ENCODE assay signal across 29 cellular contexts in the genomic region with DNA sequence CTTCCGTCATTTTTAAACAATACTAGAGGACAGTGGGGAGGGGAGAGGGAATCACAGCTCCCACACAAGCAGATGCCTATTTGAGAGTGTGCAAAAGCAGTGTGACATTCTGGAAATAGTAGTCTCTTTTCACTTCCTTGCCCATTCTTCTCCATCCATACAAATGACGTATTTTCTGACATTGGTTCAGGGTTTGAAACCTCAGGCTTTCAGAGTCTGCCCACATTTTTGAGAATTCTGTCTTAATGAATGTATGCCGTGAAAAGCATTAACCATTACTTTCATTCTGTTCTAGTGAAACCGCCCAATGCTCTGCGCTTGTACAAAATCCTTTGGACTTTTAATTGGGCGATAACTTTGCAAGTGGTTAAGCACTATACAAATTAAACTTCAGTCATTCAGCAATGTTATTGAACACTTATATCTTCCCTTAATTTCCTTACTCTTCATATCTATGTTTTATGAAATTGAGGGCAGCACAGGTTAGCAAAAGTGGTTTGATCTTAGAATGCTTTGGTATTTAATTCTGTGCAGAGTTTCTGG.
"Had no signal": no experiment of that assay in that cellular context is flagged by ENCODE, and none has a peak within 500 bp of the region (broad histone marks: within the 10 kb centered on the region; RNA-seq: fewer than 3 reads in every experiment).

No MANE protein-coding gene starts in this region.

- H3K27me3 ChIP-seq: dorsolateral prefrontal cortex, esophagus squamous epithelium, gastrocnemius medialis, heart right ventricle, left lung had no signal

- H3K9me3 Mint-ChIP-seq: endodermal cell had no signal

- H3K4me3 ChIP-seq: coronary artery, dorsolateral prefrontal cortex, esophagus squamous epithelium, gastrocnemius medialis, heart right ventricle, left lung, lower lobe of right lung, mucosa of descending colon had no signal

- H3K27ac ChIP-seq: coronary artery, dorsolateral prefrontal cortex, epithelial cell of prostate, esophagus squamous epithelium, gastrocnemius medialis, heart right ventricle, left lung, lower lobe of right lung had no signal

- H3K9me3 ChIP-seq: esophagus squamous epithelium, gastrocnemius medialis, heart right ventricle, left lung, lower lobe of right lung, mucosa of descending colon had no signal

- DNase-seq: dermis blood vessel endothelial cell; dorsolateral prefrontal cortex; effector CD4-positive, alpha-beta T cell; effector memory CD4-positive, alpha-beta T cell; endodermal cell; erythroblast; esophagus squamous epithelium; foreskin fibroblast; foreskin melanocyte; gastrocnemius medialis; glutamatergic neuron; head of caudate nucleus; heart right ventricle; hippocampal formation; left cardiac atrium; left lung; left ventricle myocardium superior; lower lobe of right lung; mesenchymal stem cell; mucosa of descending colon; naive B cell had no signal

- FAIRE-seq: colon, endometrium, islet of Langerhans, keratinocyte had no signal

- H3K4me1 ChIP-seq: gastrocnemius medialis, lower lobe of right lung had no signal

- H3K36me3 ChIP-seq: esophagus squamous epithelium, gastrocnemius medialis, heart right ventricle, left lung, lower lobe of right lung had no signal

- H3K27me3 Mint-ChIP-seq: naive B cell had no signal

- H3K27ac Mint-ChIP-seq: endodermal cell, mesothelial cell of epicardium had no signal

- H3K36me3 Mint-ChIP-seq: naive B cell had no signal

- ATAC-seq: esophagus mucosa, gastrocnemius medialis, heart right ventricle, left cardiac atrium, left lung, left ventricle myocardium superior, lower lobe of right lung, mucosa of descending colon had no signal

- H3K4me3 Mint-ChIP-seq: endodermal cell, mesothelial cell of epicardium, naive B cell had no signal
